In the genomic region with DNA sequence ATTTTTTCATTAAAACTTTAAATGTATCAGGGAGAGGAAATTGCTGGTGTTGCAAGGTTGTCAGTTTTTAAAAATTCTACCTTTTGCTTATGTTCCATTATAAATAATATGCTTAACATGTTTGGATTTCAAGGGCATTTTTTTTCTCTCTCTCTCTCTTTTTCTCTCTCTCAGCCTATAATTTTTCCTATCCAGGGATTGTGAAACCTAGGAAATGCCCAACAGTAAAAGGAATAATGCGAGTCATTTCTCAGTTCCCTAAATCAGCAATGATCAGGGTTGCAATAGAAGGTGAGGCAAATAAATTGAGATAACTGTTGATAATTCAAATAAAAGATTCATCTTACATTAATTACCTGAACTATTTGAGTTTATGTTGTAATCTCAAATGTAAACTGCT, we compare ENCODE assay signal across 1 cellular context.
TF ChIP-seq lines count a peak whose summit lies in the region.

No MANE protein-coding gene starts in this region.

TF ChIP-seq in HEK293, 187 proteins besides CTCF, POLR2A, EP300 and RAD21 (continued from another document):
- TF ChIP-seq ZNF148 (tag by site-specific recombination; IDR thresholded peaks at IDR 0.05; ENCODE audit: borderline replicate concordance) (no peak), ZNF157 (tag by site-specific recombination; IDR thresholded peaks at IDR 0.05) (no peak), ZNF362 (tag by site-specific recombination; IDR thresholded peaks at IDR 0.05) (no peak), TRIM28 (IDR thresholded peaks at IDR 0.05; ENCODE audit: borderline replicate concordance, low read length) (no peak), ZNF530 (tag by site-specific recombination; IDR thresholded peaks at IDR 0.05; ENCODE audit: low read depth) (no peak), EGR2 (tag by site-specific recombination; IDR thresholded peaks at IDR 0.05; ENCODE audit: low read depth) (no peak), ZNF175 (tag by site-specific recombination; IDR thresholded peaks at IDR 0.05) (no peak), PRDM1 (tag by site-specific recombination; IDR thresholded peaks at IDR 0.05) (0 out of 2 replicates have a peak, but pooled peaks have one; percentile 18), ZNF596 (tag by site-specific recombination; IDR thresholded peaks at IDR 0.05) (peak; percentile 86), ZNF302 (tag by site-specific recombination; IDR thresholded peaks at IDR 0.05; ENCODE audit: low read depth) (no peak), MZF1 (tag by site-specific recombination; IDR thresholded peaks at IDR 0.05; ENCODE audit: borderline replicate concordance) (no peak), ZNF23 (tag by site-specific recombination; IDR thresholded peaks at IDR 0.05; ENCODE audit: borderline replicate concordance) (no peak), KLF7 (tag by site-specific recombination; IDR thresholded peaks at IDR 0.05; ENCODE audit: borderline replicate concordance) (no peak), ZNF585B (tag by site-specific recombination; IDR thresholded peaks at IDR 0.05) (no peak)
